ENCODE assay signal across 8 cellular contexts in the genomic region with DNA sequence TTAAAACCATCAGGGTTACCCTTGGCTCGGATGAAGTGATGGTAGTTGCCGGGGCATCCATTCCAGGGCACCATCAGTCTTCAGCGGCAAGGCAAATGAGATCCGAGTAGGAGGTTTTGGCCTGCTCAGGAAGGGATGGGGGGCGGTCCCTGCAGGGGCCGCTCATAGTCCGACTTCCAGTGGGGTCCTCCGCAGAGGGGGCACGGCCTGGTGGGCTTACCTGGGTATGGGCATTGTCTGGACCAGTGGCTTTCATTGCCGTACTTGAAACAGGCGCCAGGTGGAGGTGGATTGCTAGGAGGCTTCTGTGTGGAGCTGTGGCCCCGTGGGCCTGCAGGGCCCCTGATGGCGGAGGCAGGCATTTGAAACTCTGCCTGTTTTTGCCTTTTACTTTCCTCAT. TPM values are rescaled to one million over a fixed set of nuclear protein-coding genes. Genes with fewer than 3 reads are reported as not detected.
"Had no signal": no experiment of that assay in that cellular context is flagged by ENCODE, and none has a peak within 500 bp of the region (broad histone marks: within the 10 kb centered on the region; RNA-seq: fewer than 3 reads in every experiment).

No MANE protein-coding gene starts in this region.

RNA-seq across cellular contexts. Expression of gene OLFML1, which starts 32.4 kb away (rescaled TPM):
- total RNA-seq: activated CD4-positive, alpha-beta memory T cell treated with anti-CD3 and anti-CD28 coated beads, Interleukin-2, amount 10 ng/mL, durations not matched to agents 7 days and 5 days; activated CD4-positive, alpha-beta T cell treated with anti-CD3 and anti-CD28 coated beads, Interleukin-2, amount 10 ng/mL, durations not matched to agents 7 days and 5 days; activated naive CD8-positive, alpha-beta T cell treated with anti-CD3 and anti-CD28 coated beads for 36 hours; activated T-cell treated with anti-CD3 and anti-CD28 coated beads, Interleukin-2, amount 50 U/mL, for 72 hours; dermis microvascular lymphatic vessel endothelial cell; endothelial cell of umbilical vein; glomerular endothelial cell; T-helper 1 cell treated with Interleukin-12 subunit alpha and Interleukin-12 subunit beta and Interleukin-4 antibody, amounts not matched to agents 30 ng/mL and 1 ng/mL, for 36 hours had no signal
- polyA plus RNA-seq: endothelial cell of umbilical vein had no signal
